14 cellular contexts compared by ENCODE assay signal in the genomic region with DNA sequence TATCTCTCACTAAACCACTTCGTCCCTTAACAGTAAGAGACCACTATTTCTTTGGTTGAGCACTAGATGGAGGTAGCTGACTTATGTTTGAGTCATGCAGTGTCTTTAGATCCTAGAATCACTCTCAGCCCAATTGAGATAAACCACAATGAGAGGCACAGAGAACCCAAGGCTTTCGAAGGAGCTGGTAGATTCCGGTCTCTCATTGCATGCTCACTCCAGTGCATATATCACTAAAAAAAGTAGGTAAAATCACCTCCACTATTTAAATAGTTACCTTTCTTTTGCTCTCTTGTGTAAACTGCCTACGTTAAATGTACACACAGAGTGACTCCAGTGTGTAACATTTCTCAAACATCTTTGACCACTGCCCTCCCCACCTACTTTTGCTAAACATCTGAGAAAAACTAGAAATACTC. TPM values are rescaled to one million over a fixed set of nuclear protein-coding genes. Genes with fewer than 3 reads are reported as not detected.
A peak's percentile ranks its signal among the peaks of the same experiment; 100 is the strongest.
DNase-seq lines count a peak whose midpoint lies in the region; ATAC-seq and TF ChIP-seq lines count a peak whose summit lies in the region.
"Had no signal": no experiment of that assay in that cellular context is flagged by ENCODE, and none has a peak within 500 bp of the region (broad histone marks: within the 10 kb centered on the region; RNA-seq: fewer than 3 reads in every experiment).

No MANE protein-coding gene starts in this region.

- H3K4me1 Mint-ChIP-seq in GM23338, result no peaks in the 10 kb centered on the region
- peaks cover 19% of the 10 kb centered on the region for H3K4me1 Mint-ChIP-seq in activated naive CD4-positive, alpha-beta T cell treated with anti-CD3 and anti-CD28 coated beads for 36 hours (ENCODE audit: low read depth)

- H3K4me1 ChIP-seq in GM23338 (ENCODE audit: insufficient read depth) (no peaks in the 10 kb centered on the region), heart right ventricle (peaks cover 0 to 28% (median 4%) of the 10 kb centered on the region in 9 donors)

- no peaks in the 10 kb centered on the region; the same call in 1 of the 2 replicates for H4K20me1 ChIP-seq in GM23338 (replicated peaks; ENCODE audit: insufficient read depth)

- H3K4me2 ChIP-seq in GM23338, result no peak overlapping the region

- POLR2A ChIA-PET in AG04449 (lab: Yijun Ruan, JAX), result no interaction called here

- DNase-seq in AG04449 (ENCODE audit: low read depth, low spot score), result peak; percentile 12
- DNase-seq in GM23338 (ENCODE audit: low spot score), result peak; percentile 10
- DNase-seq in heart right ventricle, result no peak
- no peak for DNase-seq in NCI-H526 (lab: John Stamatoyannopoulos, UW)
- no peak for DNase-seq in activated naive CD4-positive, alpha-beta T cell treated with anti-CD3 and anti-CD28 coated beads for 36 hours
- DNase-seq: H7 had no signal

- no peaks in the 10 kb centered on the region for H3K79me2 ChIP-seq in GM23338 (replicated peaks; ENCODE audit: insufficient read depth)

- H2AFZ ChIP-seq in GM23338, result no peak overlapping the region

- WGBS in heart right ventricle, 2 donors, result 60 to 73% methylated on average over 4 of the region's 4 CpGs

- ATAC-seq in GM23338 (no peak), SK-N-SH treated with all-trans-retinoic acid at 6 μM for 48 hours (peak; percentile 73), heart right ventricle (peak; percentile 43 to 80 (median 66)), GM21515 (IDR thresholded peaks at IDR 0.05; ENCODE audit: unreplicated experiment) (no peak), GM18868 (IDR thresholded peaks at IDR 0.05; ENCODE audit: unreplicated experiment) (no peak)

- H3K27me3 ChIP-seq in GM23338 (ENCODE audit: insufficient read depth), result no peaks in the 10 kb centered on the region
- H3K27me3 ChIP-seq in heart right ventricle, result no peaks in the 10 kb centered on the region

- peaks cover 40% of the 10 kb centered on the region for H3K36me3 ChIP-seq in GM23338 (ENCODE audit: insufficient read depth)
- H3K36me3 ChIP-seq in heart right ventricle, result peaks cover 0 to 100% (median 43%) of the 10 kb centered on the region in 9 donors

- peaks cover 41% of the 10 kb centered on the region for H3K36me3 Mint-ChIP-seq in GM23338 (ENCODE audit: low read depth)
- H3K36me3 Mint-ChIP-seq in activated naive CD4-positive, alpha-beta T cell treated with anti-CD3 and anti-CD28 coated beads for 36 hours (ENCODE audit: low read depth), result peaks cover 39% of the 10 kb centered on the region

- H3K4me3 Mint-ChIP-seq in GM23338, result no peak overlapping the region
- H3K4me3 Mint-ChIP-seq in activated naive CD4-positive, alpha-beta T cell treated with anti-CD3 and anti-CD28 coated beads for 36 hours, result no peak overlapping the region
- H3K4me3 Mint-ChIP-seq: IgD-negative memory B cell; stimulated activated naive CD8-positive, alpha-beta T cell treated with anti-CD3 and anti-CD28 coated beads, Interleukin-15, Interleukin-2, amounts not matched to agents 100 ng/mL and 50 ng/mL, for 24 hours had no signal

- TF ChIP-seq CTCF in AG04449 (IDR thresholded peaks at IDR 0.05; ENCODE audit: insufficient read depth, low read length, missing control alignments), result no peak
- TF ChIP-seq CTCF in GM23338 (conservative IDR thresholded peaks at IDR 0.05; ENCODE audit: low read depth in 2 of 2), result peak in 1 of 2 experiments; percentile 32; a peak in 2 of 4 replicates
- TF ChIP-seq CTCF in heart right ventricle (IDR thresholded peaks at IDR 0.05), result peak in 6 of 9 donors; percentile 23 to 60 (median 44)

- no peaks in the 10 kb centered on the region for H3F3A ChIP-seq in GM23338 (replicated peaks; ENCODE audit: low read depth)

- H3K27ac ChIP-seq in GM23338 (ENCODE audit: low read depth) (no peak overlapping the region), heart right ventricle (peak overlapping the region in 1 of 10 donors; percentile 2)

- no peaks in the 10 kb centered on the region for H3K9me2 ChIP-seq in GM23338 (ENCODE audit: insufficient read depth)

- H3K27me3 Mint-ChIP-seq in GM23338 (ENCODE audit: insufficient read depth, low read depth, poor library complexity), result peaks cover 5% of the 10 kb centered on the region
- H3K27me3 Mint-ChIP-seq in activated naive CD4-positive, alpha-beta T cell treated with anti-CD3 and anti-CD28 coated beads for 36 hours (ENCODE audit: low read depth), result no peaks in the 10 kb centered on the region
- H3K27me3 Mint-ChIP-seq: IgD-negative memory B cell; progenitor cell of endocrine pancreas; stimulated activated naive CD8-positive, alpha-beta T cell treated with anti-CD3 and anti-CD28 coated beads, Interleukin-15, Interleukin-2, amounts not matched to agents 100 ng/mL and 50 ng/mL, for 24 hours had no signal

- intact Hi-C loops in heart right ventricle (cut with DNase I), result loop anchor here in 2 of 10 donors (10.0 kb wide), 2 partner anchors 65 to 435 kb away; a partner anchor contains a TSS
- intact Hi-C loops in activated naive CD4-positive, alpha-beta T cell treated with anti-CD3 and anti-CD28 coated beads for 36 hours (cut with micrococcal nuclease), result loop anchor here (1.0 kb wide), 1 partner anchor 512 kb away; no protein-coding TSS in a partner anchor

- H3K4me3 ChIP-seq in AG04449 (ENCODE audit: low read depth, low read length), result no peak overlapping the region
- H3K4me3 ChIP-seq in GM23338, result no peak overlapping the region
- H3K4me3 ChIP-seq in heart right ventricle, result no peak overlapping the region

- no peaks in the 10 kb centered on the region for H3K9me3 Mint-ChIP-seq in GM23338
- H3K9me3 Mint-ChIP-seq in activated naive CD4-positive, alpha-beta T cell treated with anti-CD3 and anti-CD28 coated beads for 36 hours, result no peaks in the 10 kb centered on the region
- H3K9me3 Mint-ChIP-seq: activated T-helper 2 cell treated with anti-CD3 and anti-CD28 coated beads, Interferon-gamma antibody, Interleukin-2, Interleukin-4, amounts not matched to agents 10 μg/mL and 5 μg/mL and 100 μg/mL, durations not matched to agents 14 hours and 24 hours and 36 hours; IgD-negative memory B cell; stimulated activated naive CD8-positive, alpha-beta T cell treated with anti-CD3 and anti-CD28 coated beads, Interleukin-15, Interleukin-2, amounts not matched to agents 100 ng/mL and 50 ng/mL, for 24 hours had no signal

- CTCF ChIA-PET in AG04449 (lab: Yijun Ruan, JAX), result interaction anchor here (0.6 to 2.2 kb wide), 10 partner anchors 9 to 522 kb away, joined by 3 to 9 read pairs (median 4); no protein-coding TSS in a partner anchor
- CTCF ChIA-PET in activated naive CD4-positive, alpha-beta T cell treated with anti-CD3 and anti-CD28 coated beads for 36 hours (lab: Charles Lee), result interaction anchor here (0.6 to 0.8 kb wide), 3 partner anchors 15 to 355 kb away, joined by 3 read pairs; no protein-coding TSS in a partner anchor

- no peak overlapping the region for H3K27ac Mint-ChIP-seq in GM23338
- H3K27ac Mint-ChIP-seq in activated naive CD4-positive, alpha-beta T cell treated with anti-CD3 and anti-CD28 coated beads for 36 hours, result no peak overlapping the region
- H3K27ac Mint-ChIP-seq: activated T-helper 2 cell treated with anti-CD3 and anti-CD28 coated beads, Interferon-gamma antibody, Interleukin-2, Interleukin-4, amounts not matched to agents 10 μg/mL and 5 μg/mL and 100 μg/mL, durations not matched to agents 14 hours and 24 hours and 36 hours; IgD-negative memory B cell; stimulated activated naive CD8-positive, alpha-beta T cell treated with anti-CD3 and anti-CD28 coated beads, Interleukin-15, Interleukin-2, amounts not matched to agents 100 ng/mL and 50 ng/mL, for 24 hours had no signal

- peaks cover 0 to 8% (median 0%) of the 10 kb centered on the region in 11 donors for H3K9me3 ChIP-seq in heart right ventricle

TF ChIP-seq in GM23338, 12 proteins besides CTCF, POLR2A, EP300 and RAD21 (continues in another document):
- no peak for TF ChIP-seq JUNB (IDR thresholded peaks at IDR 0.05; ENCODE audit: unreplicated experiment)
- no peak for TF ChIP-seq EZH2 (IDR thresholded peaks at IDR 0.05; ENCODE audit: low read depth, unreplicated experiment)

TF ChIP-seq in SK-N-SH treated with all-trans-retinoic acid at 6 μM for 48 hours, 23 proteins besides CTCF, POLR2A, EP300 and RAD21:
- TF ChIP-seq ESRRG (CRISPR knock-in tag; IDR thresholded peaks at IDR 0.05) (no peak), ZFP30 (CRISPR knock-in tag; IDR thresholded peaks at IDR 0.05) (no peak), PPARA (CRISPR knock-in tag; IDR thresholded peaks at IDR 0.05; ENCODE audit: borderline replicate concordance) (no peak), TCF4 (CRISPR knock-in tag; IDR thresholded peaks at IDR 0.05; ENCODE audit: borderline replicate concordance) (no peak), ZNF565 (CRISPR knock-in tag; conservative IDR thresholded peaks at IDR 0.05; ENCODE audit: low read depth) (no peak)

RNA-seq across cellular contexts. Expression of a gene that starts 27.6 kb away (rescaled TPM):
- total RNA-seq in GM23338 (2014; rRNA removed; shearing (Covaris generic)), result not detected in 2 replicates
- polyA plus RNA-seq in GM23338 (2016; fragmentation: Nextera tagmentation; extraction: Ambion mirVana) (0.14 TPM in 1 of 2 replicates, not detected in the other), heart right ventricle (not detected)
- total RNA-seq in heart right ventricle, result not detected
- not detected for total RNA-seq in activated naive CD4-positive, alpha-beta T cell treated with anti-CD3 and anti-CD28 coated beads for 36 hours
- total RNA-seq: activated T-helper 2 cell treated with anti-CD3 and anti-CD28 coated beads, Interferon-gamma antibody, Interleukin-2, Interleukin-4, amounts not matched to agents 10 μg/mL and 5 μg/mL and 100 μg/mL, durations not matched to agents 14 hours and 24 hours and 36 hours; frontal cortex; H7; progenitor cell of endocrine pancreas had no signal
- polyA plus RNA-seq: IgD-negative memory B cell had no signal

RNA-seq across cellular contexts. Expression of a gene that starts 33.9 kb away (rescaled TPM):
- 0.08 TPM in 1 of 2 replicates, not detected in the other for total RNA-seq in GM23338 (2014; rRNA removed; shearing (Covaris generic))
- polyA plus RNA-seq in GM23338 (2016; fragmentation: Nextera tagmentation; extraction: Ambion mirVana), result not detected in 2 replicates
- total RNA-seq in heart right ventricle, result not detected
- polyA plus RNA-seq in heart right ventricle, result not detected
- not detected for total RNA-seq in activated naive CD4-positive, alpha-beta T cell treated with anti-CD3 and anti-CD28 coated beads for 36 hours
- total RNA-seq: frontal cortex, H7 had no signal
- polyA plus RNA-seq: IgD-negative memory B cell had no signal

RNA-seq across cellular contexts. Expression of a gene that starts 44.3 kb away (rescaled TPM):
- total RNA-seq in GM23338 (2014; rRNA removed; shearing (Covaris generic)), result 32.9 and 46.3 TPM in 2 replicates
- polyA plus RNA-seq in GM23338 (2016; fragmentation: Nextera tagmentation; extraction: Ambion mirVana) (6.3 and 9.1 TPM in 2 replicates), heart right ventricle (10 to 100 TPM; 11.7 to 18.2 TPM)
- 10 to 100 TPM; 19.2 to 31.7 (median 25.7) TPM for total RNA-seq in heart right ventricle
- 10 to 100 TPM; 22.3 to 27.3 TPM for total RNA-seq in activated naive CD4-positive, alpha-beta T cell treated with anti-CD3 and anti-CD28 coated beads for 36 hours

RNA-seq across cellular contexts. Expression of a gene that starts 44.5 kb away (rescaled TPM):
- 4.9 and 11.5 TPM in 2 replicates for total RNA-seq in GM23338 (2014; rRNA removed; shearing (Covaris generic))
- polyA plus RNA-seq in GM23338 (2016; fragmentation: Nextera tagmentation; extraction: Ambion mirVana) (6.3 and 10.1 TPM in 2 replicates), heart right ventricle (10 to 100 TPM in 1 of 2 donors, 1 to 10 TPM in 1; 9.1 to 15.4 TPM)
- 10 to 100 TPM; 11.5 to 17.7 (median 14.6) TPM for total RNA-seq in heart right ventricle
- total RNA-seq in activated naive CD4-positive, alpha-beta T cell treated with anti-CD3 and anti-CD28 coated beads for 36 hours, result 10 to 100 TPM; 10.7 to 11.2 TPM

Comparison
In these comparisons a context has a peak if more than half of its experiments do, and no peak if none do; other contexts are left out.
1. DNase-seq: peak in AG04449 (single experiment) and GM23338 (single experiment); none in heart right ventricle (0 of 2), NCI-H526 (0 of 2) and activated naive CD4-positive, alpha-beta T cell treated with anti-CD3 and anti-CD28 coated beads for 36 hours (single experiment).
2. ATAC-seq: peak in SK-N-SH treated with all-trans-retinoic acid at 6 μM for 48 hours (single experiment) and heart right ventricle (8 of 8); none in GM23338 (single experiment), GM21515 (single experiment) and GM18868 (single experiment).